ENCODE assay signal across 8 cellular contexts in genomic region chr7:39413866-39414668, GRCh38.
DNase-seq lines count a peak whose midpoint lies in the region; ATAC-seq and TF ChIP-seq lines count a peak whose summit lies in the region.

No MANE protein-coding gene starts in this region.

- H3K36me3 Mint-ChIP-seq in activated naive CD4-positive, alpha-beta T cell treated with anti-CD3 and anti-CD28 coated beads, Interleukin-2, amount 50 U/mL, for 72 hours: no peaks in the 10 kb centered on the region

- peak overlapping the region; percentile 58 to 74 (median 69) for H3K9ac ChIP-seq in BLaER1 treated with 17β-estradiol and CSF1 and Interleukin-3, amounts not matched to agents 10 nM and 100 nM
- H3K9ac ChIP-seq in OCI-LY3 (ENCODE audit: low read length): peak overlapping the region; percentile 75
- no peak overlapping the region for H3K9ac ChIP-seq in rectal smooth muscle tissue (ENCODE audit: low read length)

- no peaks in the 10 kb centered on the region for H4K20me1 ChIP-seq in BLaER1 treated with 17β-estradiol and CSF1 and Interleukin-3, amounts not matched to agents 10 nM and 100 nM
- no peaks in the 10 kb centered on the region for H4K20me1 ChIP-seq in OCI-LY3 (ENCODE audit: insufficient read depth, low read length)

- no peaks in the 10 kb centered on the region for H3K36me3 ChIP-seq in BLaER1 treated with 17β-estradiol and CSF1 and Interleukin-3, amounts not matched to agents 10 nM and 100 nM
- no peaks in the 10 kb centered on the region for H3K36me3 ChIP-seq in OCI-LY3 (replicated peaks; ENCODE audit: low read depth, low read length)
- no peaks in the 10 kb centered on the region for H3K36me3 ChIP-seq in left ventricle myocardium inferior
- no peaks in the 10 kb centered on the region for H3K36me3 ChIP-seq in rectal smooth muscle tissue (ENCODE audit: control insufficient read depth, insufficient read depth, low read length)

- H3K9me3 Mint-ChIP-seq in activated naive CD4-positive, alpha-beta T cell treated with anti-CD3 and anti-CD28 coated beads, Interleukin-2, amount 50 U/mL, for 72 hours: no peaks in the 10 kb centered on the region

- peak overlapping the region; percentile 77 to 100 (median 96) for H3K4me2 ChIP-seq in BLaER1 treated with 17β-estradiol and CSF1 and Interleukin-3, amounts not matched to agents 10 nM and 100 nM
- peak overlapping the region; percentile 96 for H3K4me2 ChIP-seq in OCI-LY3 (ENCODE audit: low read length)

- peak overlapping the region in 9 of 11 experiments; percentile 8 to 61 (median 39); a peak in 13 of 22 replicates for H3K27ac ChIP-seq in BLaER1 treated with 17β-estradiol and CSF1 and Interleukin-3, amounts not matched to agents 10 nM and 100 nM
- H3K27ac ChIP-seq in OCI-LY3 (ENCODE audit: low read length) (no peak overlapping the region), left ventricle myocardium inferior (replicated peaks) (no peak overlapping the region), rectal smooth muscle tissue (ENCODE audit: low read depth, low read length) (no peak overlapping the region)

- ATAC-seq in GM19035 (IDR thresholded peaks at IDR 0.05; ENCODE audit: unreplicated experiment) (peak; percentile 89), HG03103 (IDR thresholded peaks at IDR 0.05; ENCODE audit: low read depth, unreplicated experiment) (peak; percentile 84)
- ATAC-seq in activated naive CD4-positive, alpha-beta T cell treated with anti-CD3 and anti-CD28 coated beads, Interleukin-2, amount 50 U/mL, for 72 hours: peak; percentile 87 to 95

- no peak overlapping the region for H3K27ac Mint-ChIP-seq in activated naive CD4-positive, alpha-beta T cell treated with anti-CD3 and anti-CD28 coated beads, Interleukin-2, amount 50 U/mL, for 72 hours

- intact Hi-C loops in left ventricle myocardium inferior (cut with micrococcal nuclease): no loop called here

- H3K4me1 ChIP-seq in BLaER1 treated with 17β-estradiol and CSF1 and Interleukin-3, amounts not matched to agents 10 nM and 100 nM: peaks cover 0 to 13% (median 6%) of the 10 kb centered on the region in 10 experiments; a peak in 12 of 20 replicates
- H3K4me1 ChIP-seq in OCI-LY3 (ENCODE audit: low read length) (peaks cover 3% of the 10 kb centered on the region; the same call in 1 of the 2 replicates), left ventricle myocardium inferior (peaks cover 7% of the 10 kb centered on the region), rectal smooth muscle tissue (ENCODE audit: control insufficient read depth, insufficient read depth, low read length) (no peaks in the 10 kb centered on the region)

- peak overlapping the region; percentile 59 to 75 (median 65) for H3K4me3 ChIP-seq in BLaER1 treated with 17β-estradiol and CSF1 and Interleukin-3, amounts not matched to agents 10 nM and 100 nM
- H3K4me3 ChIP-seq in OCI-LY3 (ENCODE audit: low read length): peak overlapping the region; percentile 90
- H3K4me3 ChIP-seq in left ventricle myocardium inferior: peak overlapping the region; percentile 68
- peak overlapping the region; percentile 70 for H3K4me3 ChIP-seq in rectal smooth muscle tissue (ENCODE audit: low read length)

- H2AFZ ChIP-seq in OCI-LY3 (ENCODE audit: low read depth, low read length): peak overlapping the region; percentile 98

- H3K9me3 ChIP-seq in BLaER1 treated with 17β-estradiol and CSF1 and Interleukin-3, amounts not matched to agents 10 nM and 100 nM (replicated peaks in 1 of 11): no peaks in the 10 kb centered on the region
- H3K9me3 ChIP-seq in OCI-LY3 (ENCODE audit: insufficient read depth, low read length): no peaks in the 10 kb centered on the region
- H3K9me3 ChIP-seq in left ventricle myocardium inferior (replicated peaks): no peaks in the 10 kb centered on the region

- peak; percentile 51 to 66 for DNase-seq in activated naive CD4-positive, alpha-beta T cell treated with anti-CD3 and anti-CD28 coated beads, Interleukin-2, amount 50 U/mL, for 72 hours (ENCODE audit: low spot score in 2 of 2)
- peak; percentile 34 for DNase-seq in left ventricle myocardium inferior
- no peak for DNase-seq in NCI-H187 (lab: John Stamatoyannopoulos, UW)

- TF ChIP-seq CTCF in OCI-LY3 (IDR thresholded peaks at IDR 0.05; ENCODE audit: low read depth, low read length): peak; percentile 15; the same call in 1 of the 2 replicates
- TF ChIP-seq CTCF in left ventricle myocardium inferior (IDR thresholded peaks at IDR 0.05; ENCODE audit: borderline replicate concordance): no peak

- H3K27me3 ChIP-seq in BLaER1 treated with 17β-estradiol and CSF1 and Interleukin-3, amounts not matched to agents 10 nM and 100 nM: no peaks in the 10 kb centered on the region
- peaks cover 43% of the 10 kb centered on the region; the same call in 1 of the 2 replicates for H3K27me3 ChIP-seq in OCI-LY3 (ENCODE audit: low read depth, low read length)
- H3K27me3 ChIP-seq in left ventricle myocardium inferior (ENCODE audit: low read depth): peaks cover 50% of the 10 kb centered on the region
- peaks cover 3% of the 10 kb centered on the region for H3K27me3 ChIP-seq in rectal smooth muscle tissue (ENCODE audit: control insufficient read depth, insufficient read depth, low read length)

- no peaks in the 10 kb centered on the region for H3K79me2 ChIP-seq in OCI-LY3 (ENCODE audit: low read length)

Comparison
In these comparisons a context has a peak if more than half of its experiments do, and no peak if none do; other contexts are left out.
1. H3K27ac ChIP-seq: peak in BLaER1 treated with 17β-estradiol and CSF1 and Interleukin-3, amounts not matched to agents 10 nM and 100 nM (9 of 11); none in OCI-LY3 (single experiment), left ventricle myocardium inferior (single experiment) and rectal smooth muscle tissue (single experiment).
2. DNase-seq: peak in activated naive CD4-positive, alpha-beta T cell treated with anti-CD3 and anti-CD28 coated beads, Interleukin-2, amount 50 U/mL, for 72 hours (2 of 2) and left ventricle myocardium inferior (single experiment); none in NCI-H187 (0 of 2).
3. Peak in every context shown above with its lines, with median percentiles within 50 percentile points of each other: H3K4me3 ChIP-seq and ATAC-seq.